10 cellular contexts compared by ENCODE assay signal in the genomic region with DNA sequence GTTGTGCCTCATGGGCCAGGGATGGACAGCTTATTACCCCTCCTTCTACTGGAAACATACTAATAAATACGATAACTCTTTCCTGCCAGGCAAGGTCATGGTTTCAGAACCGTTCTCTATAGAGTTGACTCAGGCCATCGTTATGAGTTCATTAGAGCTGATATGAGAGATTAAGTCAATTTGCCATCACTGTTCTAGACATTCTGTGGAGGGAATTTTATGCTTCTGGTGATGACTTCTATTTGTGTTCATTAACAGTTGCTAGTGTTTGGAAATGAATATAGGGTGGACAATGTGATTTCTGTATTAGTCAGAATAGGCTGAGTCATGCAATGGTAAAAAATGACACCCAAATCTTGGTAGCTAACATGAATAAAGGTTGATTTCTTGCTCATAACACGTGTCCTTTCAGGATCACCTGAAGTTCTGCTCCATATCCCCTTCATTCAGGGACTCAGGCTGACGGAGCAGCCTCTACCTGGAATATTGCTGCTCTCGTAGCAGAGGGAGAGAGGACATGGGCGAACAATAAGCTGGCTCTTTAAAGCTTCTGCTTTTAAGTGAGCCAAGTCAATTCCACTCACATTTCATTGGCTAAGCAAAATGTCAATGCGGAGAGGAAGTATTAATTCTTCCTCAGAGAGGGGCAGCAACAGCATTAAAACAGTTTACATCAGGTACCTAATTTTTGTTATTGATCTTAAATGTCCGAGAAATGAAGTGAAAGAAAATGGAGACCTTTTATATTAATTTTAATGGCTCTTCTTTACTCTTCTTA. TPM values are rescaled to one million over a fixed set of nuclear protein-coding genes. Genes with fewer than 3 reads are reported as not detected.
DNase-seq lines count a peak whose midpoint lies in the region; ATAC-seq and FAIRE-seq lines count a peak whose summit lies in the region.
"Had no signal": no experiment of that assay in that cellular context is flagged by ENCODE, and none has a peak within 500 bp of the region (broad histone marks: within the 10 kb centered on the region; RNA-seq: fewer than 3 reads in every experiment).

No MANE protein-coding gene starts in this region.

- H3K4me1 Mint-ChIP-seq in activated T-helper 17 cell treated with anti-CD3 and anti-CD28 coated beads, Interleukin-2, amount 50 U/mL, for 72 hours: peaks cover 22% of the 10 kb centered on the region

- no peaks in the 10 kb centered on the region for H3K9me3 Mint-ChIP-seq in activated T-helper 17 cell treated with anti-CD3 and anti-CD28 coated beads, Interleukin-2, amount 50 U/mL, for 72 hours

- H3K4me3 Mint-ChIP-seq in activated T-helper 17 cell treated with anti-CD3 and anti-CD28 coated beads, Interleukin-2, amount 50 U/mL, for 72 hours: peak overlapping the region; percentile 39

- no peak for FAIRE-seq in urothelium cell line (lab: Jason Lieb, UNC)

- H3K27ac Mint-ChIP-seq in activated T-helper 17 cell treated with anti-CD3 and anti-CD28 coated beads, Interleukin-2, amount 50 U/mL, for 72 hours: peak overlapping the region; percentile 82

- DNase-seq in stimulated activated CD4-positive, alpha-beta T cell treated with anti-CD3 and anti-CD28 coated beads, Interleukin-4, amount 100 ng/mL, for 24 hours: peak; percentile 8
- DNase-seq in stimulated activated CD4-positive, alpha-beta T cell treated with anti-CD3 and anti-CD28 coated beads, Interleukin-2, amount 100 ng/mL, for 48 hours: no peak
- DNase-seq in urothelium cell line (ENCODE audit: low spot score) (peak; percentile 40), HUDEP-2 (lab: John Stamatoyannopoulos, UW; ENCODE audit: unreplicated experiment in 76 of 76) (no peak), left lobe of liver (ENCODE audit: low spot score) (no peak), NCI-H510A treated with DMSO at 0.1 percent for 48 hours (lab: John Stamatoyannopoulos, UW) (no peak)
- DNase-seq: COR-L47, esophagus squamous epithelium had no signal

- H3K27me3 Mint-ChIP-seq in activated T-helper 17 cell treated with anti-CD3 and anti-CD28 coated beads, Interleukin-2, amount 50 U/mL, for 72 hours: peaks cover 4% of the 10 kb centered on the region

- ATAC-seq in HG02973 (IDR thresholded peaks at IDR 0.05; ENCODE audit: unreplicated experiment) (peak; percentile 92), left lobe of liver (no peak)
- ATAC-seq in activated T-helper 17 cell treated with anti-CD3 and anti-CD28 coated beads, Interleukin-2, amount 50 U/mL, for 72 hours (replicated peaks): peak; percentile 89

- H3K36me3 Mint-ChIP-seq in activated T-helper 17 cell treated with anti-CD3 and anti-CD28 coated beads, Interleukin-2, amount 50 U/mL, for 72 hours (ENCODE audit: low read depth): no peaks in the 10 kb centered on the region

RNA-seq across cellular contexts. Expression of a gene that starts 18.6 kb away (rescaled TPM):
- not detected for total RNA-seq in activated T-helper 17 cell treated with anti-CD3 and anti-CD28 coated beads, Interleukin-2, amount 50 U/mL, for 72 hours
- not detected for total RNA-seq in left lobe of liver
- total RNA-seq: esophagus squamous epithelium had no signal

RNA-seq across cellular contexts. Expression of a gene that starts 47.4 kb away (rescaled TPM):
- total RNA-seq in activated T-helper 17 cell treated with anti-CD3 and anti-CD28 coated beads, Interleukin-2, amount 50 U/mL, for 72 hours: 1 to 10 TPM; 6.2 to 8.0 TPM
- 4.1 TPM for total RNA-seq in left lobe of liver

Comparison
In these comparisons a context has a peak if more than half of its experiments do, and no peak if none do; other contexts are left out.
1. DNase-seq: peak in stimulated activated CD4-positive, alpha-beta T cell treated with anti-CD3 and anti-CD28 coated beads, Interleukin-4, amount 100 ng/mL, for 24 hours (single experiment) and urothelium cell line (single experiment); none in stimulated activated CD4-positive, alpha-beta T cell treated with anti-CD3 and anti-CD28 coated beads, Interleukin-2, amount 100 ng/mL, for 48 hours (0 of 2), HUDEP-2 (0 of 76), left lobe of liver (single experiment) and NCI-H510A treated with DMSO at 0.1 percent for 48 hours (single experiment).